Comparison of ENCODE assay signal across 1 cellular context in genomic region chr6:160520043-160520904, GRCh38.
A peak's percentile ranks its signal among the peaks of the same experiment; 100 is the strongest.
TF ChIP-seq lines count a peak whose summit lies in the region.

No MANE protein-coding gene starts in this region.

TF ChIP-seq in HepG2, 621 proteins besides CTCF, POLR2A, EP300 and RAD21 (continued from another document and continues in another):
- no peak for TF ChIP-seq ZNF34 (CRISPR knock-in tag; IDR thresholded peaks at IDR 0.05; ENCODE audit: borderline replicate concordance)
- peak; percentile 34; the same call in 1 of the 2 replicates for TF ChIP-seq ZNF281 (CRISPR knock-in tag; IDR thresholded peaks at IDR 0.05; ENCODE audit: borderline replicate concordance)
- no peak; the same call in 1 of the 2 replicates for TF ChIP-seq BCL6 (CRISPR knock-in tag; IDR thresholded peaks at IDR 0.05)
- TF ChIP-seq, protein P1, sequence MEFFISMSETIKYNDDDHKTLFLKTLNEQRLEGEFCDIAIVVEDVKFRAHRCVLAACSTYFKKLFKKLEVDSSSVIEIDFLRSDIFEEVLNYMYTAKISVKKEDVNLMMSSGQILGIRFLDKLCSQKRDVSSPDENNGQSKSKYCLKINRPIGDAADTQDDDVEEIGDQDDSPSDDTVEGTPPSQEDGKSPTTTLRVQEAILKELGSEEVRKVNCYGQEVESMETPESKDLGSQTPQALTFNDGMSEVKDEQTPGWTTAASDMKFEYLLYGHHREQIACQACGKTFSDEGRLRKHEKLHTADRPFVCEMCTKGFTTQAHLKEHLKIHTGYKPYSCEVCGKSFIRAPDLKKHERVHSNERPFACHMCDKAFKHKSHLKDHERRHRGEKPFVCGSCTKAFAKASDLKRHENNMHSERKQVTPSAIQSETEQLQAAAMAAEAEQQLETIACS (CRISPR knock-in tag; IDR thresholded peaks at IDR 0.05) = no peak
- peak; percentile 87 for TF ChIP-seq HDAC1 (CRISPR knock-in tag; IDR thresholded peaks at IDR 0.05)
- TF ChIP-seq ZMAT3 (CRISPR knock-in tag; conservative IDR thresholded peaks at IDR 0.05) = 0 out of 2 replicates have a peak, but pooled peaks have one; percentile 57
- TF ChIP-seq KDM5A (IDR thresholded peaks at IDR 0.05; ENCODE audit: borderline replicate concordance, low read length) = no peak
- peak; percentile 83 for TF ChIP-seq STAG1 (CRISPR knock-in tag; IDR thresholded peaks at IDR 0.05)
- no peak; the same call in 1 of the 2 replicates for TF ChIP-seq SRY (CRISPR knock-in tag; IDR thresholded peaks at IDR 0.05)
- TF ChIP-seq, protein P2, sequence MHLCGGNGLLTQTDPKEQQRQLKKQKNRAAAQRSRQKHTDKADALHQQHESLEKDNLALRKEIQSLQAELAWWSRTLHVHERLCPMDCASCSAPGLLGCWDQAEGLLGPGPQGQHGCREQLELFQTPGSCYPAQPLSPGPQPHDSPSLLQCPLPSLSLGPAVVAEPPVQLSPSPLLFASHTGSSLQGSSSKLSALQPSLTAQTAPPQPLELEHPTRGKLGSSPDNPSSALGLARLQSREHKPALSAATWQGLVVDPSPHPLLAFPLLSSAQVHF (CRISPR knock-in tag; IDR thresholded peaks at IDR 0.05) = no peak
- TF ChIP-seq RFXANK (CRISPR knock-in tag; IDR thresholded peaks at IDR 0.05) = no peak
- TF ChIP-seq, protein P3, sequence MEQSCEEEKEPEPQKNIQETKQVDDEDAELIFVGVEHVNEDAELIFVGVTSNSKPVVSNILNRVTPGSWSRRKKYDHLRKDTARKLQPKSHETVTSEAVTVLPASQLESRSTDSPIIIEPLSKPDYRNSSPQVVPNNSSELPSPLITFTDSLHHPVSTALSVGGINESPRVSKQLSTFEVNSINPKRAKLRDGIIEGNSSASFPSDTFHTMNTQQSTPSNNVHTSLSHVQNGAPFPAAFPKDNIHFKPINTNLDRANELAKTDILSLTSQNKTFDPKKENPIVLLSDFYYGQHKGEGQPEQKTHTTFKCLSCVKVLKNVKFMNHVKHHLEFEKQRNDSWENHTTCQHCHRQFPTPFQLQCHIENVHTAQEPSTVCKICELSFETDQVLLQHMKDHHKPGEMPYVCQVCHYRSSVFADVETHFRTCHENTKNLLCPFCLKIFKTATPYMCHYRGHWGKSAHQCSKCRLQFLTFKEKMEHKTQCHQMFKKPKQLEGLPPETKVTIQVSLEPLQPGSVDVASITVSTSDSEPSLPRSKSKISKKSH (CRISPR knock-in tag; IDR thresholded peaks at IDR 0.05; ENCODE audit: borderline replicate concordance) = 0 out of 2 replicates have a peak, but pooled peaks have one; percentile 17
- TF ChIP-seq CCAR2 (optimal IDR thresholded peaks at IDR 0.05; ENCODE audit: low read depth, low read length) = no peak
- no peak for TF ChIP-seq ZC3H4 (CRISPR knock-in tag; IDR thresholded peaks at IDR 0.05; ENCODE audit: borderline replicate concordance)
- TF ChIP-seq ZNF207 (IDR thresholded peaks at IDR 0.05; ENCODE audit: borderline replicate concordance) = no peak
- TF ChIP-seq, protein P4, sequence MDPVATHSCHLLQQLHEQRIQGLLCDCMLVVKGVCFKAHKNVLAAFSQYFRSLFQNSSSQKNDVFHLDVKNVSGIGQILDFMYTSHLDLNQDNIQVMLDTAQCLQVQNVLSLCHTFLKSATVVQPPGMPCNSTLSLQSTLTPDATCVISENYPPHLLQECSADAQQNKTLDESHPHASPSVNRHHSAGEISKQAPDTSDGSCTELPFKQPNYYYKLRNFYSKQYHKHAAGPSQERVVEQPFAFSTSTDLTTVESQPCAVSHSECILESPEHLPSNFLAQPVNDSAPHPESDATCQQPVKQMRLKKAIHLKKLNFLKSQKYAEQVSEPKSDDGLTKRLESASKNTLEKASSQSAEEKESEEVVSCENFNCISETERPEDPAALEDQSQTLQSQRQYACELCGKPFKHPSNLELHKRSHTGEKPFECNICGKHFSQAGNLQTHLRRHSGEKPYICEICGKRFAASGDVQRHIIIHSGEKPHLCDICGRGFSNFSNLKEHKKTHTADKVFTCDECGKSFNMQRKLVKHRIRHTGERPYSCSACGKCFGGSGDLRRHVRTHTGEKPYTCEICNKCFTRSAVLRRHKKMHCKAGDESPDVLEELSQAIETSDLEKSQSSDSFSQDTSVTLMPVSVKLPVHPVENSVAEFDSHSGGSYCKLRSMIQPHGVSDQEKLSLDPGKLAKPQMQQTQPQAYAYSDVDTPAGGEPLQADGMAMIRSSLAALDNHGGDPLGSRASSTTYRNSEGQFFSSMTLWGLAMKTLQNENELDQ (CRISPR knock-in tag; IDR thresholded peaks at IDR 0.05; ENCODE audit: borderline replicate concordance) = no peak
- TF ChIP-seq ZBTB25 (CRISPR knock-in tag; IDR thresholded peaks at IDR 0.05) = no peak
- TF ChIP-seq ZNF235 (CRISPR knock-in tag; IDR thresholded peaks at IDR 0.05; ENCODE audit: borderline replicate concordance) = no peak; the same call in 1 of the 2 replicates
- TF ChIP-seq, protein P5, sequence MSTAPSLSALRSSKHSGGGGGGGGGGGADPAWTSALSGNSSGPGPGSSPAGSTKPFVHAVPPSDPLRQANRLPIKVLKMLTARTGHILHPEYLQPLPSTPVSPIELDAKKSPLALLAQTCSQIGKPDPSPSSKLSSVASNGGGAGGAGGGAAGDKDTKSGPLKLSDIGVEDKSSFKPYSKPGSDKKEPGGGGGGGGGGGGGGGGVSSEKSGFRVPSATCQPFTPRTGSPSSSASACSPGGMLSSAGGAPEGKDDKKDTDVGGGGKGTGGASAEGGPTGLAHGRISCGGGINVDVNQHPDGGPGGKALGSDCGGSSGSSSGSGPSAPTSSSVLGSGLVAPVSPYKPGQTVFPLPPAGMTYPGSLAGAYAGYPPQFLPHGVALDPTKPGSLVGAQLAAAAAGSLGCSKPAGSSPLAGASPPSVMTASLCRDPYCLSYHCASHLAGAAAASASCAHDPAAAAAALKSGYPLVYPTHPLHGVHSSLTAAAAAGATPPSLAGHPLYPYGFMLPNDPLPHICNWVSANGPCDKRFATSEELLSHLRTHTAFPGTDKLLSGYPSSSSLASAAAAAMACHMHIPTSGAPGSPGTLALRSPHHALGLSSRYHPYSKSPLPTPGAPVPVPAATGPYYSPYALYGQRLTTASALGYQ (CRISPR knock-in tag; IDR thresholded peaks at IDR 0.05) = peak; percentile 68; the same call in 1 of the 2 replicates
- no peak for TF ChIP-seq MIXL1 (CRISPR knock-in tag; IDR thresholded peaks at IDR 0.05)
- TF ChIP-seq ZNF44 (CRISPR knock-in tag; IDR thresholded peaks at IDR 0.05) = no peak; the same call in 1 of the 2 replicates
- no peak for TF ChIP-seq FOXO4 (CRISPR knock-in tag; conservative IDR thresholded peaks at IDR 0.05)
- no peak; the same call in none of the 2 replicates for TF ChIP-seq ZMYM4 (CRISPR knock-in tag; IDR thresholded peaks at IDR 0.05)
- TF ChIP-seq ZNF160 (CRISPR knock-in tag; IDR thresholded peaks at IDR 0.05) = no peak
- TF ChIP-seq GFI1 (CRISPR knock-in tag; IDR thresholded peaks at IDR 0.05; ENCODE audit: borderline replicate concordance) = no peak
- TF ChIP-seq THAP8 (CRISPR knock-in tag; IDR thresholded peaks at IDR 0.05; ENCODE audit: borderline replicate concordance) = 0 out of 2 replicates have a peak, but pooled peaks have one; percentile 56
- no peak for TF ChIP-seq AHR (CRISPR knock-in tag; IDR thresholded peaks at IDR 0.05)
- no peak for TF ChIP-seq SMAD9 (CRISPR knock-in tag; IDR thresholded peaks at IDR 0.05)
- TF ChIP-seq HOXA3 (CRISPR knock-in tag; IDR thresholded peaks at IDR 0.05) = peak; percentile 37; the same call in 1 of the 2 replicates
- TF ChIP-seq HNRNPUL1 (IDR thresholded peaks at IDR 0.05; ENCODE audit: low read depth, low read length) = no peak
- 0 out of 2 replicates have a peak, but pooled peaks have one; percentile 9 for TF ChIP-seq ZNF678 (CRISPR knock-in tag; IDR thresholded peaks at IDR 0.05)
- no peak for TF ChIP-seq NFE2L2 (IDR thresholded peaks at IDR 0.05; ENCODE audit: low read length)
- TF ChIP-seq ZSCAN9 (CRISPR knock-in tag; IDR thresholded peaks at IDR 0.05; ENCODE audit: borderline replicate concordance) = no peak
- TF ChIP-seq KDM3A (CRISPR knock-in tag; IDR thresholded peaks at IDR 0.05; ENCODE audit: low read depth) = 0 out of 2 replicates have a peak, but pooled peaks have one; percentile 67
- TF ChIP-seq TFE3 (CRISPR knock-in tag; IDR thresholded peaks at IDR 0.05) = no peak
- no peak for TF ChIP-seq ZNF562 (CRISPR knock-in tag; IDR thresholded peaks at IDR 0.05; ENCODE audit: borderline replicate concordance)
- TF ChIP-seq ZNF337 (CRISPR knock-in tag; IDR thresholded peaks at IDR 0.05; ENCODE audit: borderline replicate concordance, low read depth) = peak; percentile 68; the same call in 1 of the 2 replicates
- TF ChIP-seq BORCS8-MEF2B (CRISPR knock-in tag; IDR thresholded peaks at IDR 0.05) = peak; percentile 49
- no peak for TF ChIP-seq KAT7 (CRISPR knock-in tag; IDR thresholded peaks at IDR 0.05; ENCODE audit: borderline replicate concordance)
- TF ChIP-seq, protein P6, sequence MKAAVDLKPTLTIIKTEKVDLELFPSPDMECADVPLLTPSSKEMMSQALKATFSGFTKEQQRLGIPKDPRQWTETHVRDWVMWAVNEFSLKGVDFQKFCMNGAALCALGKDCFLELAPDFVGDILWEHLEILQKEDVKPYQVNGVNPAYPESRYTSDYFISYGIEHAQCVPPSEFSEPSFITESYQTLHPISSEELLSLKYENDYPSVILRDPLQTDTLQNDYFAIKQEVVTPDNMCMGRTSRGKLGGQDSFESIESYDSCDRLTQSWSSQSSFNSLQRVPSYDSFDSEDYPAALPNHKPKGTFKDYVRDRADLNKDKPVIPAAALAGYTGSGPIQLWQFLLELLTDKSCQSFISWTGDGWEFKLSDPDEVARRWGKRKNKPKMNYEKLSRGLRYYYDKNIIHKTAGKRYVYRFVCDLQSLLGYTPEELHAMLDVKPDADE (CRISPR knock-in tag; IDR thresholded peaks at IDR 0.05) = no peak
- 0 out of 2 replicates have a peak, but pooled peaks have one; percentile 61 for TF ChIP-seq ZNF263 (CRISPR knock-in tag; IDR thresholded peaks at IDR 0.05)
- TF ChIP-seq MYC (CRISPR knock-in tag; IDR thresholded peaks at IDR 0.05; ENCODE audit: borderline replicate concordance) = peak; percentile 61; the same call in 1 of the 2 replicates
- no peak for TF ChIP-seq MED13 (CRISPR knock-in tag; IDR thresholded peaks at IDR 0.05)
